In the genomic region with DNA sequence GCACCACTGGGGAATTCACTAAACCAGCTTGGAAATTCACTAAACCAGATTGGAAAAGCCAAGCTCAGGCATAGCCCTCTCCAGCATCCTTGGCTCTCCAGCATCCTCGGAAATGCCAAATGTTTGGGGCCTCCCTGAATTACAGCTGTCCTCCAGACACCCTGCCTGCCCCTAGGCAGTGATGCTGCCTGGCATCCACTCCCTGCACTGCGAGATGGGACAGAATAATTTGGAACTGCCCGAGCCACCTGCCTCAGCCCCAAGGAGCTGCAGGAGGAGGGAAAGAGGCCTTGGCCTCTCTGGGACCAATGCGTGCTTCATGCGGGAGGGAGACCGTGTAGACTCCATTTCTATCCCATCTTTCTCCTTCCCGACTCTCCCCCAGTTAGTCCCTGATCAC, we compare ENCODE assay signal across 27 cellular contexts.
"Had no signal": no experiment of that assay in that cellular context is flagged by ENCODE, and none has a peak within 500 bp of the region (broad histone marks: within the 10 kb centered on the region; RNA-seq: fewer than 3 reads in every experiment).

No MANE protein-coding gene starts in this region.

- H3K27me3 ChIP-seq: thyroid gland had no signal

- H3K27ac ChIP-seq: adrenal gland, cardiac muscle cell, gastroesophageal sphincter, pancreas, psoas muscle, stomach, thyroid gland had no signal

- H3K4me2 ChIP-seq: smooth muscle cell had no signal

- H3K4me3 ChIP-seq: adrenal gland, cardiac muscle cell, gastroesophageal sphincter, pancreas, psoas muscle, smooth muscle cell, stomach, thyroid gland had no signal

- H3K36me3 ChIP-seq: adrenal gland, cardiac muscle cell, gastroesophageal sphincter, pancreas, stomach, thyroid gland had no signal

- FAIRE-seq: endothelial cell of umbilical vein, pancreas had no signal

- DNase-seq: activated CD4-positive, alpha-beta memory T cell treated with anti-CD3 and anti-CD28 coated beads for 36 hours; activated CD4-positive, alpha-beta T cell treated with anti-CD3 and anti-CD28 coated beads for 48 hours; activated CD8-positive, alpha-beta memory T cell treated with anti-CD3 and anti-CD28 coated beads, Interleukin-2, amount 50 U/mL, for 4 hours; activated effector memory CD4-positive, alpha-beta T cell treated with anti-CD3 and anti-CD28 coated beads, Interleukin-2, amount 50 U/mL, for 16 hours; activated naive CD4-positive, alpha-beta T cell treated with anti-CD3 and anti-CD28 coated beads for 36 hours; activated naive CD8-positive, alpha-beta T cell treated with anti-CD3 and anti-CD28 coated beads for 36 hours; activated T-cell treated with anti-CD3 and anti-CD28 coated beads, Interleukin-2, amount 50 U/mL, for 1 hour; adrenal gland; cortex of kidney; kidney glomerular epithelial cell; mammary epithelial cell; naive thymus-derived CD4-positive, alpha-beta T cell; nucleus accumbens; stimulated activated CD4-positive, alpha-beta T cell treated with anti-CD3 and anti-CD28 coated beads, Interleukin-15, amount 100 ng/mL, for 24 hours; stimulated activated CD4-positive, alpha-beta T cell treated with anti-CD3 and anti-CD28 coated beads, Interleukin-2, amount 100 ng/mL, for 24 hours; stimulated activated naive B cell treated with anti-CD40 and anti-IgM and Interleukin-4, amounts not matched to agents 10 μg/mL and 1 μg/mL and 100 μg/mL, for 72 hours; stomach; T-helper 1 cell; thyroid gland had no signal

- H3K9me3 ChIP-seq: adrenal gland, gastroesophageal sphincter, pancreas, psoas muscle, stomach, thyroid gland had no signal

- ATAC-seq: activated CD4-positive, CD25-positive, alpha-beta regulatory T cell treated with anti-CD3 and anti-CD28 coated beads, Interleukin-2, amount 50 U/mL, for 24 hours; gastroesophageal sphincter; left ventricle myocardium superior; naive thymus-derived CD4-positive, alpha-beta T cell; pancreas; psoas muscle had no signal

- H3K4me1 ChIP-seq: adrenal gland, gastroesophageal sphincter, pancreas, psoas muscle, stomach, thyroid gland had no signal
